Comparison of ENCODE assay signal across 23 cellular contexts in the genomic region with DNA sequence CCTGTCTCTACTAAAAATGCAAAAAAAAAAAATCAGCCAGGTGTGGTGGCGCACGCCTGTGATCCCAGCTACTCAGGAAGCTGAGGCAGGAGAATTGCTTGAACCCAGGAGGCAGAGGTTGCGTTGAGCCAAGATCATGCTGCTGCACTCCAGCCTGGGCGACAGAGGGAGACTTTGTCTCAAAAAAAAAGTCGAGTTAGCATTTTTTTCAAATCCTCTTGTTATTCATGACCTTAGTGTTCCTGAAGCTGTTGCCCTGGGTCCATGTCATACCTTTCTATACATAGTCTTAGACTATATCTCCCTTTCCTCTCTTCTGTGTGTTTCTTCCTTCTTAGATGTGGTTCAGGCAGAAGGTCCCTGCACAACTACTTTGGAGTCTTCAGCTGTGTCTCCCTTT. TPM values are rescaled to one million over a fixed set of nuclear protein-coding genes. Genes with fewer than 3 reads are reported as not detected.
DNase-seq lines count a peak whose midpoint lies in the region; ATAC-seq, FAIRE-seq and TF ChIP-seq lines count a peak whose summit lies in the region.
"Had no signal": no experiment of that assay in that cellular context is flagged by ENCODE, and none has a peak within 500 bp of the region (broad histone marks: within the 10 kb centered on the region; RNA-seq: fewer than 3 reads in every experiment).

No MANE protein-coding gene starts in this region.

- H3K79me2 ChIP-seq in OCI-LY3 (ENCODE audit: low read length) (no peaks in the 10 kb centered on the region), HepG2 (ENCODE audit: insufficient read depth, low read length) (no peaks in the 10 kb centered on the region)

- WGBS in HepG2 (ENCODE audit: low lambda C conversion rate) = 47% methylated on average over 5 of the region's 5 CpGs

- no peak overlapping the region for H3K4me3 Mint-ChIP-seq in Caco-2 (ENCODE audit: unreplicated experiment)
- H3K4me3 Mint-ChIP-seq: CD8-positive, alpha-beta T cell; T-helper 1 cell treated with Interleukin-12 subunit alpha and Interleukin-12 subunit beta and Interleukin-4 antibody, amounts not matched to agents 30 μg/mL and 1 μg/mL, for 36 hours had no signal

- no peaks in the 10 kb centered on the region for H3K9me3 Mint-ChIP-seq in Caco-2 (ENCODE audit: unreplicated experiment)
- H3K9me3 Mint-ChIP-seq: CD8-positive, alpha-beta T cell; T-helper 1 cell treated with Interleukin-12 subunit alpha and Interleukin-12 subunit beta and Interleukin-4 antibody, amounts not matched to agents 30 μg/mL and 1 μg/mL, for 36 hours had no signal

- BruUV-seq in HepG2 (replicated peaks; lab: Mats Ljungman, UMichigan) = no TSS peak
- no TSS peak for BruUV-seq in Caco-2 (replicated peaks; lab: Mats Ljungman, UMichigan)

- H4K20me1 ChIP-seq in BLaER1 treated with 17β-estradiol and CSF1 and Interleukin-3, amounts not matched to agents 10 nM and 100 nM = no peaks in the 10 kb centered on the region
- H4K20me1 ChIP-seq in OCI-LY3 (ENCODE audit: insufficient read depth, low read length) (peaks cover 4% of the 10 kb centered on the region; the same call in 1 of the 2 replicates), HepG2 (ENCODE audit: insufficient read depth, low read length) (no peaks in the 10 kb centered on the region)

- ATAC-seq in HepG2 (no peak), HG03342 (IDR thresholded peaks at IDR 0.05; ENCODE audit: unreplicated experiment) (no peak)
- ATAC-seq: CD8-positive, alpha-beta T cell had no signal

- peak overlapping the region in 1 of 11 experiments; percentile 13; a peak in 1 of 22 replicates for H3K9ac ChIP-seq in BLaER1 treated with 17β-estradiol and CSF1 and Interleukin-3, amounts not matched to agents 10 nM and 100 nM
- H3K9ac ChIP-seq in OCI-LY3 (ENCODE audit: low read length) (no peak overlapping the region), HepG2 (ENCODE audit: insufficient read depth, low read depth, low read length) (no peak overlapping the region)

- H3K4me1 ChIP-seq in BLaER1 treated with 17β-estradiol and CSF1 and Interleukin-3, amounts not matched to agents 10 nM and 100 nM = peaks cover 16 to 39% (median 21%) of the 10 kb centered on the region in 10 experiments
- peaks cover 40% of the 10 kb centered on the region for H3K4me1 ChIP-seq in OCI-LY3 (ENCODE audit: low read length)
- H3K4me1 ChIP-seq in HepG2 (ENCODE audit: insufficient read depth, low read length) = no peaks in the 10 kb centered on the region
- no peaks in the 10 kb centered on the region for H3K4me1 ChIP-seq in Caco-2
- H3K4me1 ChIP-seq: SJCRH30 had no signal

- H3K27ac ChIP-seq in BLaER1 treated with 17β-estradiol and CSF1 and Interleukin-3, amounts not matched to agents 10 nM and 100 nM = no peak overlapping the region
- H3K27ac ChIP-seq in OCI-LY3 (ENCODE audit: low read length) = no peak overlapping the region
- H3K27ac ChIP-seq in HepG2 (ENCODE audit: extremely low read length, insufficient read depth, low read length) = no peak overlapping the region
- H3K27ac ChIP-seq: HL-60, SJCRH30 had no signal

- no peak overlapping the region for H3K27ac Mint-ChIP-seq in Caco-2 (ENCODE audit: unreplicated experiment)
- H3K27ac Mint-ChIP-seq: CD8-positive, alpha-beta T cell; T-helper 1 cell treated with Interleukin-12 subunit alpha and Interleukin-12 subunit beta and Interleukin-4 antibody, amounts not matched to agents 30 μg/mL and 1 μg/mL, for 36 hours had no signal

- H3K4me3 ChIP-seq in BLaER1 treated with 17β-estradiol and CSF1 and Interleukin-3, amounts not matched to agents 10 nM and 100 nM = no peak overlapping the region
- peak overlapping the region; percentile 37 for H3K4me3 ChIP-seq in OCI-LY3 (ENCODE audit: low read length)
- no peak overlapping the region for H3K4me3 ChIP-seq in HepG2 (replicated peaks in 1 of 3; ENCODE audit: insufficient read depth in 1 of 3, low read depth in 2 of 3, low read length in 3 of 3)
- no peak overlapping the region for H3K4me3 ChIP-seq in Caco-2 (ENCODE audit: low read depth, low read length)
- H3K4me3 ChIP-seq: SJCRH30 had no signal

- no peak for TF ChIP-seq POLR2A in HepG2 (IDR thresholded peaks at IDR 0.05; ENCODE audit: insufficient read depth in 1 of 2, low read depth in 2 of 2, low read length in 2 of 2)

- no peaks in the 10 kb centered on the region for H3K4me1 Mint-ChIP-seq in Caco-2 (ENCODE audit: low read depth, unreplicated experiment)

- CTCF ChIA-PET in HepG2 (lab: Yijun Ruan, JAX; ENCODE audit: low intra/inter-chr PET ratio, low total read pairs) = no interaction called here
- CTCF ChIA-PET in Caco-2 (lab: Charles Lee) = no interaction called here

- no peak overlapping the region for H2AFZ ChIP-seq in OCI-LY3 (ENCODE audit: low read depth, low read length)
- H2AFZ ChIP-seq in HepG2 (ENCODE audit: low read length) = no peak overlapping the region

- no peaks in the 10 kb centered on the region for H3K9me3 ChIP-seq in BLaER1 treated with 17β-estradiol and CSF1 and Interleukin-3, amounts not matched to agents 10 nM and 100 nM (replicated peaks in 1 of 11)
- no peaks in the 10 kb centered on the region for H3K9me3 ChIP-seq in OCI-LY3 (ENCODE audit: insufficient read depth, low read length)
- H3K9me3 ChIP-seq in HepG2 (ENCODE audit: low read length) = no peaks in the 10 kb centered on the region
- H3K9me3 ChIP-seq in Caco-2 = no peaks in the 10 kb centered on the region
- H3K9me3 ChIP-seq: SJCRH30 had no signal

- TF ChIP-seq EP300 in HepG2 (IDR thresholded peaks at IDR 0.05; ENCODE audit: low read depth in 2 of 2, low read length in 2 of 2) (no peak), HepG2 (CRISPR knock-in tag; IDR thresholded peaks at IDR 0.05; ENCODE audit: borderline replicate concordance) (no peak)

- no peaks in the 10 kb centered on the region for H3K36me3 Mint-ChIP-seq in Caco-2 (ENCODE audit: insufficient read depth, unreplicated experiment)
- H3K36me3 Mint-ChIP-seq: CD8-positive, alpha-beta T cell had no signal

- peak overlapping the region; percentile 24 to 74 (median 38); a peak in 19 of 22 replicates for H3K4me2 ChIP-seq in BLaER1 treated with 17β-estradiol and CSF1 and Interleukin-3, amounts not matched to agents 10 nM and 100 nM
- H3K4me2 ChIP-seq in OCI-LY3 (ENCODE audit: low read length) = peak overlapping the region; percentile 68
- no peak overlapping the region for H3K4me2 ChIP-seq in HepG2 (ENCODE audit: low read depth, low read length)

- H3K27me3 ChIP-seq in BLaER1 treated with 17β-estradiol and CSF1 and Interleukin-3, amounts not matched to agents 10 nM and 100 nM = no peaks in the 10 kb centered on the region
- H3K27me3 ChIP-seq in OCI-LY3 (ENCODE audit: low read depth, low read length) (peaks cover 21% of the 10 kb centered on the region), HepG2 (ENCODE audit: control insufficient read depth in 1 of 2, insufficient read depth in 2 of 2, low read length in 2 of 2) (no peaks in the 10 kb centered on the region), Caco-2 (replicated peaks; ENCODE audit: control insufficient read depth, insufficient read depth, low read length) (no peaks in the 10 kb centered on the region)
- H3K27me3 ChIP-seq: SJCRH30 had no signal

- POLR2A ChIA-PET in HepG2 (lab: Yijun Ruan, JAX) (no interaction called here), Caco-2 (lab: Charles Lee) (no interaction called here)

- no peaks in the 10 kb centered on the region for H3K27me3 Mint-ChIP-seq in Caco-2 (ENCODE audit: insufficient read depth, unreplicated experiment)

- TF ChIP-seq CTCF in OCI-LY3 (IDR thresholded peaks at IDR 0.05; ENCODE audit: low read depth, low read length) (peak; percentile 34), HepG2 (CRISPR knock-in tag; IDR thresholded peaks at IDR 0.05) (no peak), Caco-2 (IDR thresholded peaks at IDR 0.05; ENCODE audit: insufficient read depth in 1 of 2, low read depth in 1 of 2, low read length in 1 of 2, severe bottlenecking in 1 of 2, unreplicated experiment in 1 of 2) (no peak)

- H3K36me3 ChIP-seq in BLaER1 treated with 17β-estradiol and CSF1 and Interleukin-3, amounts not matched to agents 10 nM and 100 nM = no peaks in the 10 kb centered on the region
- no peaks in the 10 kb centered on the region for H3K36me3 ChIP-seq in OCI-LY3 (replicated peaks; ENCODE audit: low read depth, low read length)
- no peaks in the 10 kb centered on the region for H3K36me3 ChIP-seq in HepG2 (replicated peaks in 1 of 2; ENCODE audit: control insufficient read depth in 1 of 2, insufficient read depth in 2 of 2, low read length in 2 of 2)
- H3K36me3 ChIP-seq in Caco-2 (ENCODE audit: control insufficient read depth, insufficient read depth, low read length) = no peaks in the 10 kb centered on the region
- H3K36me3 ChIP-seq: SJCRH30 had no signal

- TF ChIP-seq RAD21 in HepG2 (CRISPR knock-in tag; IDR thresholded peaks at IDR 0.05) = no peak

- intact Hi-C loops in HepG2 (cut with micrococcal nuclease; ENCODE audit: unreplicated experiment) = no loop called here
- intact Hi-C loops in Caco-2 (cut with micrococcal nuclease; ENCODE audit: unreplicated experiment) = no loop called here

- peak; percentile 6 for DNase-seq in HT-29 (ENCODE audit: low spot score)
- no peak for DNase-seq in HepG2 (ENCODE audit: low spot score)
- DNase-seq in NCI-H526 (lab: John Stamatoyannopoulos, UW) = no peak
- DNase-seq in Caco-2 = no peak
- DNase-seq: Calu3; CD8-positive, alpha-beta T cell; DMS153; NCI-H1105; NCI-H146; NCI-H2029; NCI-H2227 treated with DMSO at 0.1 percent for 48 hours; NCI-H510A; NCI-H774; SJCRH30; T1000 had no signal

- no peak for FAIRE-seq in HepG2 (lab: Jason Lieb, UNC)
- FAIRE-seq: G401.6, H1, RCC 7860 had no signal

- in situ Hi-C loops in HepG2 (cut with HindIII; ENCODE audit: extremely low pct_ligation_motif_present, low pct_unique_long_range_greater_than_20kb) = no loop called here

RNA-seq across cellular contexts. Expression of a gene that starts 6.4 kb away (rescaled TPM):
- total RNA-seq in HT-29 (2014; rRNA removed; shearing (Covaris generic)) = 9.4 and 11.5 TPM in 2 replicates
- total RNA-seq in HepG2 (2016; rRNA removed; fragmentation: Illumina TruSeq; extraction: Trizol) = 0.60 and 0.81 TPM in 2 replicates
- 0.53 and 0.81 TPM in 2 replicates for total RNA-seq in HepG2 (2016; cell fraction: cytosol; rRNA removed; fragmentation: Illumina TruSeq; extraction: Trizol; ENCODE audit: low read depth)
- total RNA-seq in HepG2 (2016; cell fraction: insoluble cytoplasmic fraction; rRNA removed; fragmentation: Illumina TruSeq; extraction: Trizol) = 0.61 and 0.70 TPM in 2 replicates
- total RNA-seq in HepG2 (2016; cell fraction: membrane; rRNA removed; fragmentation: Illumina TruSeq; extraction: Trizol) = 0.37 and 0.38 TPM in 2 replicates
- total RNA-seq in HepG2 (2016; cell fraction: nucleus; rRNA removed; fragmentation: Illumina TruSeq; extraction: Trizol) = 1.9 and 2.6 TPM in 2 replicates
- 0.17 and 0.20 TPM in 2 replicates for polyA plus RNA-seq in HepG2 (2011; rRNA removed)
- polyA plus RNA-seq in HepG2 (2011; cell fraction: cytosol; rRNA removed) = 0.12 and 0.17 TPM in 2 replicates
- 0.24 and 0.31 TPM in 2 replicates for polyA plus RNA-seq in HepG2 (2011; cell fraction: nucleus; rRNA removed)
- 0.36 and 0.63 TPM in 2 replicates for polyA plus RNA-seq in HepG2 (2012)
- 0.02 and 0.10 TPM in 2 replicates for polyA plus RNA-seq in HepG2 (2016; cell fraction: cytosol; fragmentation: Illumina TruSeq; extraction: Trizol; ENCODE audit: low read depth)
- polyA plus RNA-seq in HepG2 (2016; cell fraction: insoluble cytoplasmic fraction; fragmentation: Illumina TruSeq; extraction: Trizol; ENCODE audit: low read depth) = 0.33 and 0.41 TPM in 2 replicates
- 0.08 and 0.21 TPM in 2 replicates for polyA plus RNA-seq in HepG2 (2016; cell fraction: membrane; fragmentation: Illumina TruSeq; extraction: Trizol; ENCODE audit: low read depth)
- polyA plus RNA-seq in HepG2 (2016; cell fraction: nucleus; fragmentation: Illumina TruSeq; extraction: Trizol; ENCODE audit: insufficient read depth, low read depth) = 0.48 and 1.1 TPM in 2 replicates
- polyA minus RNA-seq in HepG2 (2011; rRNA and poly(A)+ RNA removed; ENCODE audit: low replicate concordance) = 0.46 and 1.4 TPM in 2 replicates
- 0.62 and 1.4 TPM in 2 replicates for polyA minus RNA-seq in HepG2 (2011; cell fraction: cytosol; rRNA and poly(A)+ RNA removed)
- 4.6 and 7.0 TPM in 2 replicates for polyA minus RNA-seq in HepG2 (2011; cell fraction: nucleus; rRNA and poly(A)+ RNA removed)
- 0.95 and 1.6 TPM in 2 replicates for total RNA-seq in Caco-2 (2022)
